ENCODE assay signal across 26 cellular contexts in the genomic region with DNA sequence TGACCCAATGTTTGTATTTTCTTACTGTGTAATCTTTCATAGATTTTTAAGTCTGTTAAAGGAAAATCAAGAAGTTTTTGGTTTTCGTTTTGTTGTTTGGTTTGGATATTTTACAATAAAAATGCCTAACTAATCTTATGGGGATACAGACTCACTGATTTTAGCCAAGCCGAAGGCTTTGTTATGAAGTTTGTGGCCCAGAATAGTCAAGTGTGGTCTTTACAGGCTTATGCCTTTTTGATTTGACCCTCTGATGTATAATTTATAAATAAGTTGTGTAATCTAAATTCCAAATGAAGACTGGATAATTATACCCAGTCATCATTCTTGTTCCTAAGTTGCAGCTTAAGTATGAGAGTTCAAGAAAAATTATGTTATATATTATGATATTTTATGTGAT.
"Had no signal": no experiment of that assay in that cellular context is flagged by ENCODE, and none has a peak within 500 bp of the region (broad histone marks: within the 10 kb centered on the region; RNA-seq: fewer than 3 reads in every experiment).

No MANE protein-coding gene starts in this region.

- DNase-seq: nephron progenitor cell; nucleus accumbens; ovary; posterior cingulate gyrus; psoas muscle; right cardiac atrium; right lobe of liver; sigmoid colon; small intestine; stimulated activated CD4-positive, alpha-beta T cell treated with anti-CD3 and anti-CD28 coated beads, Interleukin-15, amount 100 ng/mL, for 24 hours; stimulated activated CD4-positive, alpha-beta T cell treated with anti-CD3 and anti-CD28 coated beads, Interleukin-2, amount 100 ng/mL, for 24 hours; stimulated activated CD4-positive, alpha-beta T cell treated with anti-CD3 and anti-CD28 coated beads, Interleukin-2, amount 100 ng/mL, for 48 hours; stimulated activated CD4-positive, alpha-beta T cell treated with anti-CD3 and anti-CD28 coated beads, Interleukin-4, amount 100 ng/mL, for 24 hours; stimulated activated naive B cell treated with anti-CD40 and anti-IgM and Interleukin-4, amounts not matched to agents 10 μg/mL and 1 μg/mL and 100 μg/mL, for 72 hours; stimulated activated naive CD4-positive, alpha-beta T cell treated with Interleukin-2 at 50 U/mL for 16 hours; stomach; thyroid gland; trophoblast cell; upper lobe of left lung had no signal

- H3K4me3 ChIP-seq: ovary, psoas muscle, right lobe of liver, sigmoid colon, stomach, thoracic aorta, thyroid gland, tibial nerve, upper lobe of left lung, vagina had no signal

- H3K4me1 ChIP-seq: parathyroid adenoma, psoas muscle, right lobe of liver, sigmoid colon, stomach, thyroid gland, upper lobe of left lung, vagina had no signal

- H3K27ac ChIP-seq: neutrophil, ovary, parathyroid adenoma, psoas muscle, right lobe of liver, sigmoid colon, stomach, thyroid gland, tibial nerve, upper lobe of left lung, vagina had no signal

- H3K36me3 ChIP-seq: neutrophil, ovary, right lobe of liver, sigmoid colon, stomach, thoracic aorta, thyroid gland, tibial nerve, upper lobe of left lung, vagina had no signal

- H3K9me3 ChIP-seq: neutrophil, ovary, right lobe of liver, stomach, thyroid gland, vagina had no signal

- H3K79me2 ChIP-seq: parathyroid adenoma had no signal

- H3K27me3 ChIP-seq: neutrophil, ovary, right lobe of liver, sigmoid colon, stomach, thyroid gland, tibial nerve, upper lobe of left lung, vagina had no signal

- ATAC-seq: natural killer cell treated with Interleukin-12 subunit alpha and Interleukin-12 subunit beta and Interleukin-15 and Interleukin-18, amount 100 ng/mL, for 72 hours; psoas muscle; right cardiac atrium; right lobe of liver; stimulated activated effector memory CD8-positive, alpha-beta T cell treated with anti-CD3 and anti-CD28 coated beads, Interleukin-12 subunit alpha, Interleukin-12 subunit beta, amount 100 ng/mL, for 72 hours; stimulated activated naive B cell treated with anti-CD40 and anti-IgM and Interleukin-4, amounts not matched to agents 10 μg/mL and 1 μg/mL and 100 μg/mL, for 72 hours had no signal

- H2AFZ ChIP-seq: parathyroid adenoma had no signal
